ENCODE assay signal across 1 cellular context in genomic region chr10:80502621-80503583, GRCh38.
TF ChIP-seq lines count a peak whose summit lies in the region.

No MANE protein-coding gene starts in this region.

TF ChIP-seq in HepG2, 621 proteins besides CTCF, POLR2A, EP300 and RAD21 (continued from another document):
- TF ChIP-seq, protein P1, sequence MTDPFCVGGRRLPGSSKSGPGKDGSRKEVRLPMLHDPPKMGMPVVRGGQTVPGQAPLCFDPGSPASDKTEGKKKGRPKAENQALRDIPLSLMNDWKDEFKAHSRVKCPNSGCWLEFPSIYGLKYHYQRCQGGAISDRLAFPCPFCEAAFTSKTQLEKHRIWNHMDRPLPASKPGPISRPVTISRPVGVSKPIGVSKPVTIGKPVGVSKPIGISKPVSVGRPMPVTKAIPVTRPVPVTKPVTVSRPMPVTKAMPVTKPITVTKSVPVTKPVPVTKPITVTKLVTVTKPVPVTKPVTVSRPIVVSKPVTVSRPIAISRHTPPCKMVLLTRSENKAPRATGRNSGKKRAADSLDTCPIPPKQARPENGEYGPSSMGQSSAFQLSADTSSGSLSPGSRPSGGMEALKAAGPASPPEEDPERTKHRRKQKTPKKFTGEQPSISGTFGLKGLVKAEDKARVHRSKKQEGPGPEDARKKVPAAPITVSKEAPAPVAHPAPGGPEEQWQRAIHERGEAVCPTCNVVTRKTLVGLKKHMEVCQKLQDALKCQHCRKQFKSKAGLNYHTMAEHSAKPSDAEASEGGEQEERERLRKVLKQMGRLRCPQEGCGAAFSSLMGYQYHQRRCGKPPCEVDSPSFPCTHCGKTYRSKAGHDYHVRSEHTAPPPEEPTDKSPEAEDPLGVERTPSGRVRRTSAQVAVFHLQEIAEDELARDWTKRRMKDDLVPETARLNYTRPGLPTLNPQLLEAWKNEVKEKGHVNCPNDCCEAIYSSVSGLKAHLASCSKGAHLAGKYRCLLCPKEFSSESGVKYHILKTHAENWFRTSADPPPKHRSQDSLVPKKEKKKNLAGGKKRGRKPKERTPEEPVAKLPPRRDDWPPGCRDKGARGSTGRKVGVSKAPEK (CRISPR knock-in tag; IDR thresholded peaks at IDR 0.05; ENCODE audit: borderline replicate concordance): no peak
- TF ChIP-seq BRCA1 (CRISPR knock-in tag; IDR thresholded peaks at IDR 0.05) (no peak), THAP8 (CRISPR knock-in tag; IDR thresholded peaks at IDR 0.05; ENCODE audit: borderline replicate concordance) (no peak), ZNF138 (CRISPR knock-in tag; IDR thresholded peaks at IDR 0.05; ENCODE audit: low read depth) (no peak), ZNF782 (CRISPR knock-in tag; IDR thresholded peaks at IDR 0.05; ENCODE audit: borderline replicate concordance) (no peak), ZKSCAN5 (CRISPR knock-in tag; IDR thresholded peaks at IDR 0.05) (no peak), DR1 (CRISPR knock-in tag; IDR thresholded peaks at IDR 0.05) (no peak), AKAP8 (CRISPR knock-in tag; IDR thresholded peaks at IDR 0.05) (no peak), HDAC1 (CRISPR knock-in tag; IDR thresholded peaks at IDR 0.05) (no peak), MIER2 (CRISPR knock-in tag; IDR thresholded peaks at IDR 0.05) (no peak), TBX2 (CRISPR knock-in tag; IDR thresholded peaks at IDR 0.05; ENCODE audit: borderline replicate concordance) (no peak), MEF2D (CRISPR knock-in tag; IDR thresholded peaks at IDR 0.05) (no peak), ZNF737 (CRISPR knock-in tag; IDR thresholded peaks at IDR 0.05; ENCODE audit: borderline replicate concordance) (no peak), ZNF546 (CRISPR knock-in tag; conservative IDR thresholded peaks at IDR 0.05) (no peak)
- TF ChIP-seq, protein P2, sequence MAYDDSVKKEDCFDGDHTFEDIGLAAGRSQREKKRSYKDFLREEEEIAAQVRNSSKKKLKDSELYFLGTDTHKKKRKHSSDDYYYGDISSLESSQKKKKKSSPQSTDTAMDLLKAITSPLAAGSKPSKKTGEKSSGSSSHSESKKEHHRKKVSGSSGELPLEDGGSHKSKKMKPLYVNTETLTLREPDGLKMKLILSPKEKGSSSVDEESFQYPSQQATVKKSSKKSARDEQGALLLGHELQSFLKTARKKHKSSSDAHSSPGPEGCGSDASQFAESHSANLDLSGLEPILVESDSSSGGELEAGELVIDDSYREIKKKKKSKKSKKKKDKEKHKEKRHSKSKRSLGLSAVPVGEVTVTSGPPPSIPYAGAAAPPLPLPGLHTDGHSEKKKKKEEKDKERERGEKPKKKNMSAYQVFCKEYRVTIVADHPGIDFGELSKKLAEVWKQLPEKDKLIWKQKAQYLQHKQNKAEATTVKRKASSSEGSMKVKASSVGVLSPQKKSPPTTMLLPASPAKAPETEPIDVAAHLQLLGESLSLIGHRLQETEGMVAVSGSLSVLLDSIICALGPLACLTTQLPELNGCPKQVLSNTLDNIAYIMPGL (CRISPR knock-in tag; IDR thresholded peaks at IDR 0.05; ENCODE audit: borderline replicate concordance in 1 of 2, low read depth in 1 of 2): no peak
